1 cellular context compared by ENCODE assay signal in genomic region chr6:3990692-3991491, GRCh38.
TF ChIP-seq lines count a peak whose summit lies in the region.

No MANE protein-coding gene starts in this region.

TF ChIP-seq in HEK293, 187 proteins besides CTCF, POLR2A, EP300 and RAD21 (continued from another document):
- peak; percentile 93 for TF ChIP-seq ZFHX2 (tag by site-specific recombination; conservative IDR thresholded peaks at IDR 0.05)
- TF ChIP-seq EGR2 (tag by site-specific recombination; IDR thresholded peaks at IDR 0.05; ENCODE audit: low read depth): peak; percentile 88
- TF ChIP-seq ZEB2 (tag by site-specific recombination; IDR thresholded peaks at IDR 0.05): 0 out of 2 replicates have a peak, but pooled peaks have one; percentile 21
- peak; percentile 70 for TF ChIP-seq SP3 (tag by site-specific recombination; IDR thresholded peaks at IDR 0.05)
- peak; percentile 53 for TF ChIP-seq ZNF629 (tag by site-specific recombination; IDR thresholded peaks at IDR 0.05)
- no peak for TF ChIP-seq ZNF621 (tag by site-specific recombination; IDR thresholded peaks at IDR 0.05)
- TF ChIP-seq ZNF366 (tag by site-specific recombination; conservative IDR thresholded peaks at IDR 0.05): 0 out of 2 replicates have a peak, but pooled peaks have one; percentile 19
- TF ChIP-seq ZNF2 (tag by site-specific recombination; IDR thresholded peaks at IDR 0.05): peak; percentile 81
- TF ChIP-seq ZNF335 (tag by site-specific recombination; conservative IDR thresholded peaks at IDR 0.05): peak; percentile 50
- TF ChIP-seq KLF7 (tag by site-specific recombination; IDR thresholded peaks at IDR 0.05; ENCODE audit: borderline replicate concordance): no peak
- TF ChIP-seq ZNF600 (tag by site-specific recombination; IDR thresholded peaks at IDR 0.05): peak; percentile 86
- peak; percentile 99 for TF ChIP-seq ZNF654 (tag by site-specific recombination; IDR thresholded peaks at IDR 0.05; ENCODE audit: low read depth)
- TF ChIP-seq ZFP3 (tag by site-specific recombination; IDR thresholded peaks at IDR 0.05; ENCODE audit: low read depth): no peak
- peak; percentile 48; the same call in 1 of the 2 replicates for TF ChIP-seq ZBTB21 (tag by site-specific recombination; IDR thresholded peaks at IDR 0.05)
- TF ChIP-seq KLF9 (tag by site-specific recombination; IDR thresholded peaks at IDR 0.05; ENCODE audit: low read depth): peak; percentile 26; the same call in 1 of the 2 replicates
- TF ChIP-seq ZIC2 (tag by site-specific recombination; IDR thresholded peaks at IDR 0.05): peak; percentile 43
- 0 out of 2 replicates have a peak, but pooled peaks have one; percentile 29 for TF ChIP-seq HIC1 (tag by site-specific recombination; IDR thresholded peaks at IDR 0.05)
- peak; percentile 63 for TF ChIP-seq IKZF3 (tag by site-specific recombination; IDR thresholded peaks at IDR 0.05)
